Comparison of ENCODE assay signal across 8 cellular contexts in genomic region chr22:26835929-26836528, GRCh38.
DNase-seq lines count a peak whose midpoint lies in the region; ATAC-seq and TF ChIP-seq lines count a peak whose summit lies in the region.

No MANE protein-coding gene starts in this region.

- WGBS in endodermal cell (ENCODE audit: insufficient coverage in 1 of 2, insufficient read length in 1 of 2), 2 experiments, result 34 to 36% methylated on average over 3 of the region's 3 CpGs

- DNase-seq in DMS 273 (lab: John Stamatoyannopoulos, UW; ENCODE audit: unreplicated experiment) (peak; percentile 57), DMS 273 treated with DMSO at 0.1 percent for 48 hours (lab: John Stamatoyannopoulos, UW) (no peak), endodermal cell (peak; percentile 94), vagina (ENCODE audit: extremely low spot score in 2 of 2) (no peak)
- peak; percentile 27 for DNase-seq in Jurkat, Clone E6-1 (ENCODE audit: low read depth, low spot score)
- DNase-seq in activated CD4-positive, alpha-beta T cell treated with anti-CD3 and anti-CD28 coated beads for 48 hours, result peak; percentile 78

- H3K27ac Mint-ChIP-seq in endodermal cell, result no peak overlapping the region
- H3K27ac Mint-ChIP-seq in nephron, result no peak overlapping the region

- no peaks in the 10 kb centered on the region for H3K9me3 Mint-ChIP-seq in endodermal cell
- no peaks in the 10 kb centered on the region for H3K9me3 Mint-ChIP-seq in nephron

- no peaks in the 10 kb centered on the region for H3K36me3 Mint-ChIP-seq in endodermal cell (ENCODE audit: low read depth)
- no peaks in the 10 kb centered on the region for H3K36me3 Mint-ChIP-seq in nephron (ENCODE audit: low read depth)

- H3K4me1 Mint-ChIP-seq in endodermal cell (peaks cover 31% of the 10 kb centered on the region), nephron (peaks cover 15% of the 10 kb centered on the region)

- intact Hi-C loops in vagina (cut with DNase I), result no loop called here

- H3K9ac ChIP-seq in endodermal cell (ENCODE audit: extremely low read depth, low read length, poor library complexity, severe bottlenecking), result no peak overlapping the region

- H3K4me3 Mint-ChIP-seq in endodermal cell (no peak overlapping the region), nephron (no peak overlapping the region)

- no peak overlapping the region for H3K4me3 ChIP-seq in Jurkat, Clone E6-1 (ENCODE audit: low read length)
- H3K4me3 ChIP-seq in endodermal cell (ENCODE audit: low read length) (no peak overlapping the region), vagina (no peak overlapping the region)

- peaks cover 2% of the 10 kb centered on the region for H3K4me1 ChIP-seq in endodermal cell (ENCODE audit: control insufficient read depth, insufficient read depth, low read length)
- no peaks in the 10 kb centered on the region for H3K4me1 ChIP-seq in vagina

- no peak overlapping the region for H3K27ac ChIP-seq in endodermal cell (ENCODE audit: low read depth, low read length)
- no peak overlapping the region for H3K27ac ChIP-seq in vagina

- H3K27me3 Mint-ChIP-seq in endodermal cell (ENCODE audit: insufficient read depth), result peaks cover 7% of the 10 kb centered on the region
- H3K27me3 Mint-ChIP-seq in nephron (ENCODE audit: low read depth), result peaks cover 10% of the 10 kb centered on the region

- no peak for ATAC-seq in HG02938 (IDR thresholded peaks at IDR 0.05; ENCODE audit: unreplicated experiment)

- H3K9me3 ChIP-seq in endodermal cell (ENCODE audit: control insufficient read depth, low read length), result no peaks in the 10 kb centered on the region
- no peaks in the 10 kb centered on the region for H3K9me3 ChIP-seq in vagina

- no peak for TF ChIP-seq POLR2A in vagina (IDR thresholded peaks at IDR 0.05)

- H3K27me3 ChIP-seq in endodermal cell (ENCODE audit: control insufficient read depth, insufficient read depth, low read length, poor library complexity, severe bottlenecking) (no peaks in the 10 kb centered on the region), vagina (no peaks in the 10 kb centered on the region)

- H3K36me3 ChIP-seq in endodermal cell (ENCODE audit: control insufficient read depth, insufficient read depth, low read length), result no peaks in the 10 kb centered on the region
- H3K36me3 ChIP-seq in vagina, result no peaks in the 10 kb centered on the region

- peak; percentile 92 for TF ChIP-seq CTCF in endodermal cell (conservative IDR thresholded peaks at IDR 0.05)
- TF ChIP-seq CTCF in nephron (IDR thresholded peaks at IDR 0.05; ENCODE audit: unreplicated experiment in 3 of 3), result peak; percentile 35 to 46 (median 45)
- peak in 2 of 3 experiments; percentile 20 to 25 for TF ChIP-seq CTCF in vagina (IDR thresholded peaks at IDR 0.05)

Comparison
In these comparisons a context has a peak if more than half of its experiments do, and no peak if none do; other contexts are left out.
1. DNase-seq: peak in DMS 273 (single experiment), Jurkat, Clone E6-1 (single experiment), activated CD4-positive, alpha-beta T cell treated with anti-CD3 and anti-CD28 coated beads for 48 hours (single experiment) and endodermal cell (single experiment); none in DMS 273 treated with DMSO at 0.1 percent for 48 hours (single experiment) and vagina (0 of 2).
2. CTCF ChIP-seq: peak in every context shown above with its lines; median percentile 92 in endodermal cell; 45 in nephron; 22 in vagina.